ENCODE assay signal across 21 cellular contexts in genomic region chr7:55059006-55059405, GRCh38. TPM values are rescaled to one million over a fixed set of nuclear protein-coding genes. Genes with fewer than 3 reads are reported as not detected.
"Had no signal": no experiment of that assay in that cellular context is flagged by ENCODE, and none has a peak within 500 bp of the region (broad histone marks: within the 10 kb centered on the region; RNA-seq: fewer than 3 reads in every experiment).

No MANE protein-coding gene starts in this region.

- H3K27ac Mint-ChIP-seq: endodermal cell; immature natural killer cell; naive thymus-derived CD4-positive, alpha-beta T cell had no signal

- H3K4me3 Mint-ChIP-seq: endodermal cell; immature natural killer cell; naive thymus-derived CD4-positive, alpha-beta T cell had no signal

- H3K27ac ChIP-seq: coronary artery, neutrophil, ovary, right atrium auricular region, stomach, thoracic aorta, transverse colon had no signal

- H3K4me3 ChIP-seq: coronary artery, gastrocnemius medialis, ovary, right atrium auricular region, sigmoid colon, stomach, thoracic aorta, transverse colon had no signal

- H3K4me1 Mint-ChIP-seq: endodermal cell; immature natural killer cell; naive thymus-derived CD4-positive, alpha-beta T cell had no signal

- H3K36me3 ChIP-seq: gastrocnemius medialis, neutrophil, ovary, right atrium auricular region, sigmoid colon, stomach, thoracic aorta, transverse colon had no signal

- FAIRE-seq: endothelial cell of umbilical vein, kidney, small intestine had no signal

- ATAC-seq: gastrocnemius medialis; left colon; naive thymus-derived CD4-positive, alpha-beta T cell had no signal

- H3K9me3 Mint-ChIP-seq: endodermal cell had no signal

- H3K9me3 ChIP-seq: gastrocnemius medialis, neutrophil, ovary, right atrium auricular region, sigmoid colon, stomach, thoracic aorta, transverse colon had no signal

- H3K36me3 Mint-ChIP-seq: naive thymus-derived CD4-positive, alpha-beta T cell had no signal

- H3K27me3 ChIP-seq: gastrocnemius medialis, neutrophil, ovary, right atrium auricular region, sigmoid colon, stomach, transverse colon had no signal

- DNase-seq: effector CD4-positive, alpha-beta T cell; endodermal cell; gastrocnemius medialis; glutamatergic neuron; immature natural killer cell; kidney; left colon; naive thymus-derived CD4-positive, alpha-beta T cell; ovary; sigmoid colon; small intestine; stimulated activated CD4-positive, alpha-beta T cell treated with anti-CD3 and anti-CD28 coated beads, Interleukin-12 subunit alpha, Interleukin-12 subunit beta, amount 100 ng/mL, for 4 hours; stimulated activated naive CD4-positive, alpha-beta T cell; stomach; substantia nigra; transverse colon had no signal

RNA-seq across cellular contexts. Expression of gene EGFR, which starts 40.2 kb away (rescaled TPM):
- polyA plus RNA-seq: immature natural killer cell; naive thymus-derived CD4-positive, alpha-beta T cell had no signal
